ENCODE assay signal across 31 cellular contexts in the genomic region with DNA sequence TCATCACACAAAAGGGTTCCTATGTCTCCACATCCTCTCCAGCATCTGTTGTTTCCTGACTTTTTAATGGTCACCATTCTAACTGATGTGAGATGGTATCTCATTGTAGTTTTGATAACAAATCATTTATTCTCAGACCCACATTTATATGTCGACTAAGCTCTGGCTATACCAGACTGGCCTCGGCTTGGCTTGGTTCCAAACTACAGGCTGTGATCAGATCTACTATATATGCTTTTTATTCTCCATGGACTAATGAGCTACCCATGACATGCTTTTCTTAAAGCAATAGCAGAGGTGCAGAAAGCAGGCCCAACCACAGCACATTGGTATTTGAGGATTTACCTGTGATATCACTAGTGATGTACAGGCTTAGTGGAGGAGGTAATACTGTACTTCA.
"Had no signal": no experiment of that assay in that cellular context is flagged by ENCODE, and none has a peak within 500 bp of the region (broad histone marks: within the 10 kb centered on the region; RNA-seq: fewer than 3 reads in every experiment).

No MANE protein-coding gene starts in this region.

- H3K36me3 ChIP-seq: ascending aorta, cardiac muscle cell had no signal

- H3K27me3 ChIP-seq: ascending aorta, cardiac muscle cell had no signal

- DNase-seq: activated B cell treated with CpG ODN at 0.5 μM for 24 hours; activated CD4-positive, alpha-beta memory T cell treated with anti-CD3 and anti-CD28 coated beads for 36 hours; activated CD4-positive, alpha-beta T cell treated with anti-CD3 and anti-CD28 coated beads for 4 hours; activated CD4-positive, alpha-beta T cell treated with anti-CD3 and anti-CD28 coated beads, Interleukin-2, amount 10 ng/mL, durations not matched to agents 24 days and 14 days; activated CD4-positive, alpha-beta T cell treated with anti-CD3 and anti-CD28 coated beads, Interleukin-2, amount 50 U/mL, for 1 hour; activated CD4-positive, alpha-beta T cell treated with anti-CD3 and anti-CD28 coated beads, Interleukin-2, amount 50 U/mL, for 4 hours; activated CD4-positive, CD25-positive, alpha-beta regulatory T cell treated with anti-CD3 and anti-CD28 coated beads, Interleukin-2, amount 50 U/mL, for 72 hours; activated CD8-positive, alpha-beta memory T cell treated with anti-CD3 and anti-CD28 coated beads for 24 hours; activated CD8-positive, alpha-beta memory T cell treated with anti-CD3 and anti-CD28 coated beads, Interleukin-2, amount 10 ng/mL, durations not matched to agents 7 days and 5 days; activated CD8-positive, alpha-beta memory T cell treated with anti-CD3 and anti-CD28 coated beads, Interleukin-2, amount 50 U/mL, for 48 hours; activated CD8-positive, alpha-beta T cell treated with anti-CD3 and anti-CD28 coated beads for 36 hours; activated effector memory CD4-positive, alpha-beta T cell treated with Interleukin-2 at 50 U/mL for 16 hours; activated gamma-delta T cell; activated naive CD4-positive, alpha-beta T cell treated with anti-CD3 and anti-CD28 coated beads, Interleukin-2, amount 10 ng/mL, durations not matched to agents 7 days and 5 days; activated naive CD4-positive, alpha-beta T cell treated with Interleukin-2 at 50 U/mL for 16 hours; activated naive CD8-positive, alpha-beta T cell treated with anti-CD3 and anti-CD28 coated beads, Interleukin-2, amount 10 ng/mL, durations not matched to agents 7 days and 5 days; activated naive CD8-positive, alpha-beta T cell treated with anti-CD3 and anti-CD28 coated beads, Interleukin-2, amount 50 U/mL, for 24 hours; activated T-cell treated with anti-CD3 and anti-CD28 coated beads, Interleukin-2, amount 50 U/mL, for 24 hours; activated T-cell treated with anti-CD3 and anti-CD28 coated beads, Interleukin-2, amount 50 U/mL, for 48 hours; amygdala; anterior cingulate cortex; caudate nucleus; cerebellar nuclear complex; T-helper 1 cell; T-helper 2 cell; T-helper 9 cell had no signal

- H3K9me3 ChIP-seq: ascending aorta had no signal

- FAIRE-seq: bronchial epithelial cell, TTC549 had no signal

- H3K4me3 ChIP-seq: ascending aorta, cardiac muscle cell had no signal

- H3K27ac ChIP-seq: ascending aorta, cardiac muscle cell, VCaP had no signal

- ATAC-seq: activated CD8-positive, alpha-beta memory T cell treated with anti-CD3 and anti-CD28 coated beads, Interleukin-2, amount 10 ng/mL, durations not matched to agents 7 days and 5 days; activated CD8-positive, alpha-beta T cell treated with anti-CD3 and anti-CD28 coated beads for 36 hours; activated naive CD8-positive, alpha-beta T cell treated with anti-CD3 and anti-CD28 coated beads, Interleukin-2, amount 50 U/mL, for 24 hours had no signal
